1 cellular context compared by ENCODE assay signal in the genomic region with DNA sequence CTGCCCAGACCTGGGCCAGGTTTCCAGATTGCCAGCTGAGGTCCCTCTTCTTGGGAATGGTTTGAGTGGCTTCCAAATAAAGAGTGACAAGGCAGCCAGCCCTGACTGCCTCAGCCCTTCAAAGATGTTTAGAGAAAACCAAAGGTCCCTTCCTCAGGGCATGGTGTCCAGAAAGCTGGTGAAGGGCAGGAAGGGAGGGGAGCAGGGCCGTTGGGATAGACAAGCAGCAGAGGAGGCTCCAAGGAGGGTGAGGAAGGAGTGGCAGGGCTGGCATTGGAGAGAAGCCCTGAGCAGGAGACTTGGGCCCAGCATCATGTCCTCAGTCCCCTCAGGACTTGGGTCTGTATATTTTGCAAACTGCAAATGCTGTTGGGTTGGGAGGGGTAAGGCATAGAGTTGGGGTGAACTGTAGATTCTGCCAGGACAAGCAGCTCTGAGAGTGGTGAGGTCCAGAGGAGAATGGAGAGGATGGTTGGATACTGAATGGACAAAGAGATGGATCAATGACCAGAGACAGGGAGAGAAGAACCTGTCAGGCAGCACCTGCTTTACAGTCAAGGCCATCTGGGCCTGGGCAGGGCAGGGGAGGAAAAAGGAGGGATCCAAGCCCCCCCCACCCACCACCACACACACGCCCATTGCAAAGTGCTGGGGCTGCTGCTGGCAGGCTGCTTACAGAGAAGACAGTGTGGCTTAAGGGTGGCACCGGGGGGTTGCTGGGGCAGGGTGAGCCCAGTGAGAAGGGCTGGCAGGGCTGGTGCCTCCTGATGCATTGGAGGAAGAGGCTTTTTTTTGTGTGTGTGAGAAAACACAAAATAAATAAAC.
TF ChIP-seq lines count a peak whose summit lies in the region.

No MANE protein-coding gene starts in this region.

TF ChIP-seq in HepG2, 621 proteins besides CTCF, POLR2A, EP300 and RAD21 (continued from another document):
- TF ChIP-seq IKZF5 (CRISPR knock-in tag; IDR thresholded peaks at IDR 0.05) (no peak), TAF1 (CRISPR knock-in tag; IDR thresholded peaks at IDR 0.05) (no peak)
